Comparison of ENCODE assay signal across 1 cellular context in genomic region chr7:123747620-123748141, GRCh38.
TF ChIP-seq lines count a peak whose summit lies in the region.

No MANE protein-coding gene starts in this region.

TF ChIP-seq in HepG2, 621 proteins besides CTCF, POLR2A, EP300 and RAD21 (continued from another document and continues in another):
- no peak for TF ChIP-seq AKNA (CRISPR knock-in tag; IDR thresholded peaks at IDR 0.05; ENCODE audit: borderline replicate concordance)
- TF ChIP-seq TFDP2 (CRISPR knock-in tag; IDR thresholded peaks at IDR 0.05), result no peak
- no peak for TF ChIP-seq ZBTB40 (IDR thresholded peaks at IDR 0.05)
- TF ChIP-seq ZBTB40 (CRISPR knock-in tag; IDR thresholded peaks at IDR 0.05), result peak; percentile 76; the same call in 1 of the 2 replicates
- TF ChIP-seq ZBTB7A (CRISPR knock-in tag; IDR thresholded peaks at IDR 0.05), result no peak
- TF ChIP-seq ZNF850 (CRISPR knock-in tag; conservative IDR thresholded peaks at IDR 0.05), result no peak
- peak; percentile 65; the same call in 1 of the 2 replicates for TF ChIP-seq ZNF788 (CRISPR knock-in tag; IDR thresholded peaks at IDR 0.05; ENCODE audit: borderline replicate concordance)
- TF ChIP-seq ZNF3 (CRISPR knock-in tag; IDR thresholded peaks at IDR 0.05), result 0 out of 2 replicates have a peak, but pooled peaks have one; percentile 37
- TF ChIP-seq ZNF414 (CRISPR knock-in tag; IDR thresholded peaks at IDR 0.05), result peak; percentile 48; the same call in 1 of the 2 replicates
- peak; percentile 85; the same call in 1 of the 2 replicates for TF ChIP-seq FOXK1 (CRISPR knock-in tag; IDR thresholded peaks at IDR 0.05; ENCODE audit: borderline replicate concordance, low read depth)
- TF ChIP-seq ARID5B (CRISPR knock-in tag; IDR thresholded peaks at IDR 0.05), result peak; percentile 66
- peak; percentile 50; the same call in 1 of the 2 replicates for TF ChIP-seq MXD4 (CRISPR knock-in tag; IDR thresholded peaks at IDR 0.05)
- TF ChIP-seq ZFY (CRISPR knock-in tag; IDR thresholded peaks at IDR 0.05), result peak; percentile 89
- no peak for TF ChIP-seq CERS6 (CRISPR knock-in tag; IDR thresholded peaks at IDR 0.05)
- TF ChIP-seq FOXK2 (IDR thresholded peaks at IDR 0.05), result peak; percentile 82; the same call in 1 of the 2 replicates
- TF ChIP-seq ZNF724P (CRISPR knock-in tag; IDR thresholded peaks at IDR 0.05; ENCODE audit: borderline replicate concordance), result no peak
- peak; percentile 65 for TF ChIP-seq KMT2B (CRISPR knock-in tag; IDR thresholded peaks at IDR 0.05)
- TF ChIP-seq ZFP1 (CRISPR knock-in tag; IDR thresholded peaks at IDR 0.05), result no peak
- TF ChIP-seq ZNF816 (CRISPR knock-in tag; IDR thresholded peaks at IDR 0.05; ENCODE audit: borderline replicate concordance), result no peak
- 0 out of 2 replicates have a peak, but pooled peaks have one; percentile 14 for TF ChIP-seq NCOA2 (CRISPR knock-in tag; IDR thresholded peaks at IDR 0.05)
- TF ChIP-seq E2F2 (CRISPR knock-in tag; IDR thresholded peaks at IDR 0.05; ENCODE audit: borderline replicate concordance), result no peak
- TF ChIP-seq ZBTB14 (CRISPR knock-in tag; IDR thresholded peaks at IDR 0.05), result no peak
- TF ChIP-seq HNRNPL (IDR thresholded peaks at IDR 0.05; ENCODE audit: low read depth, low read length), result no peak
- TF ChIP-seq ZNF446 (CRISPR knock-in tag; IDR thresholded peaks at IDR 0.05), result no peak
- no peak for TF ChIP-seq BATF2 (CRISPR knock-in tag; IDR thresholded peaks at IDR 0.05)
- TF ChIP-seq SAP130 (CRISPR knock-in tag; IDR thresholded peaks at IDR 0.05; ENCODE audit: low read depth), result peak; percentile 95
- TF ChIP-seq MAZ (IDR thresholded peaks at IDR 0.05; ENCODE audit: borderline replicate concordance, low read depth, low read length), result 0 out of 2 replicates have a peak, but pooled peaks have one; percentile 45
- TF ChIP-seq MAZ (CRISPR knock-in tag; IDR thresholded peaks at IDR 0.05; ENCODE audit: low read depth), result 0 out of 2 replicates have a peak, but pooled peaks have one; percentile 46
